ENCODE assay signal across 14 cellular contexts in the genomic region with DNA sequence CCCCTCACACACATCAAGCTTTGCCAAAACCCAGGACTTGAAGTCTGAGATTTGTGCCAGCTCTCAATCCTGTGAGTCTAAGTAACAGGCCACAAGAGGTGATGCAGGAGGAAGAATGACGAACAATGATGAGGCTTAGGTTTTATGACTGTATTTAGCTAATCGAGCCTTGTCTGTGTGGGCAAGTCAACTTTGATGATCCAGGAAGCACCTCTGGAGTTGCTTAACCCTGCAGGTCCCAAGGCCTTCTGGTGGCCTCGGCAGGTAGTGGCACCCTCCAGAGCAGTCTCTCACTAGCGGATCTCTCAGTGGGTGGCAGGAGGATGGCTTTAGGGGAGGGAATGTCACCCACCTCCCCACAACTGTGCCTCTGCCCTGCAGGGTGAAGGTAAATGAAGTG. TPM values are rescaled to one million over a fixed set of nuclear protein-coding genes. Genes with fewer than 3 reads are reported as not detected.
DNase-seq lines count a peak whose midpoint lies in the region; ATAC-seq and TF ChIP-seq lines count a peak whose summit lies in the region.
"Had no signal": no experiment of that assay in that cellular context is flagged by ENCODE, and none has a peak within 500 bp of the region (broad histone marks: within the 10 kb centered on the region; RNA-seq: fewer than 3 reads in every experiment).

No MANE protein-coding gene starts in this region.

- no peaks in the 10 kb centered on the region for H3K9me3 ChIP-seq in HEK293 (ENCODE audit: control insufficient read depth, insufficient read depth, low read depth, low read length)
- H3K9me3 ChIP-seq in WERI-Rb-1 (ENCODE audit: severe bottlenecking): no peaks in the 10 kb centered on the region
- no peaks in the 10 kb centered on the region for H3K9me3 ChIP-seq in mucosa of descending colon
- H3K9me3 ChIP-seq: SJSA1 had no signal

- H3K36me3 ChIP-seq in HEK293 (ENCODE audit: control insufficient read depth in 2 of 2, insufficient read depth in 1 of 2, low read length in 2 of 2) (no peaks in the 10 kb centered on the region), WERI-Rb-1 (no peaks in the 10 kb centered on the region), mucosa of descending colon (ENCODE audit: low read depth) (no peaks in the 10 kb centered on the region)
- H3K36me3 ChIP-seq: SJSA1 had no signal

- peaks cover 23% of the 10 kb centered on the region for H3K27me3 Mint-ChIP-seq in type B pancreatic cell

- H3K36me3 Mint-ChIP-seq in type B pancreatic cell: no peaks in the 10 kb centered on the region

- CTCF ChIA-PET in HEK293 (lab: Yijun Ruan, JAX): interaction anchor here (0.5 to 3.8 kb wide), 9 partner anchors 9 to 1575 kb away, joined by 3 to 23 read pairs (median 4); partner anchors contain the start of gene CDK5RAP3

- intact Hi-C loops in mucosa of descending colon (cut with DNase I, micrococcal nuclease) (no loop called here), sciatic nerve (cut with DNase I) (no loop called here)

- H3K4me3 ChIP-seq in HEK293 (ENCODE audit: low read depth, low read length): no peak overlapping the region
- no peak overlapping the region for H3K4me3 ChIP-seq in WERI-Rb-1 (ENCODE audit: low read depth, low read length)
- H3K4me3 ChIP-seq in mucosa of descending colon: no peak overlapping the region
- H3K4me3 ChIP-seq: hepatocyte, SJSA1 had no signal

- H3K27me3 ChIP-seq in WERI-Rb-1 (ENCODE audit: insufficient read depth, low read depth, severe bottlenecking): no peaks in the 10 kb centered on the region
- H3K27me3 ChIP-seq: hepatocyte, SJSA1 had no signal

- POLR2A ChIA-PET in HEK293 (lab: Yijun Ruan, JAX): interaction anchor here (0.6 to 1.2 kb wide), 4 partner anchors 12 to 129 kb away, joined by 3 to 4 read pairs (median 3); no protein-coding TSS in a partner anchor

- H3K4me1 Mint-ChIP-seq in type B pancreatic cell (ENCODE audit: unreplicated experiment): peaks cover 45% of the 10 kb centered on the region

- no peak overlapping the region for H3K4me3 Mint-ChIP-seq in type B pancreatic cell

- H3K27ac Mint-ChIP-seq in type B pancreatic cell: no peak overlapping the region

- DNase-seq in NCI-H146 (lab: John Stamatoyannopoulos, UW) (peak; percentile 37), NCI-H146 treated with DMSO at 0.1 percent for 48 hours (lab: John Stamatoyannopoulos, UW; ENCODE audit: unreplicated experiment) (no peak), WERI-Rb-1 (peak; percentile 73), mucosa of descending colon (no peak), type B pancreatic cell (ENCODE audit: extremely low spot score, unreplicated experiment) (no peak), sciatic nerve (ENCODE audit: low spot score) (no peak)
- DNase-seq: ACHN, NCI-H1105 had no signal

- ATAC-seq in mucosa of descending colon (peak; percentile 80), sciatic nerve (no peak), HG03432 (IDR thresholded peaks at IDR 0.05; ENCODE audit: unreplicated experiment) (no peak)

- no peaks in the 10 kb centered on the region for H3K9me3 Mint-ChIP-seq in type B pancreatic cell

- no peak for TF ChIP-seq CTCF in HEK293 (tag by site-specific recombination; IDR thresholded peaks at IDR 0.05)
- no peak; the same call in 1 of the 2 replicates for TF ChIP-seq CTCF in WERI-Rb-1 (IDR thresholded peaks at IDR 0.05; ENCODE audit: low read depth, low read length)
- no peak for TF ChIP-seq CTCF in mucosa of descending colon (IDR thresholded peaks at IDR 0.05)
- no peak for TF ChIP-seq CTCF in type B pancreatic cell (conservative IDR thresholded peaks at IDR 0.05)

- H3K27ac ChIP-seq in HEK293 (ENCODE audit: extremely low read depth, low read depth, low read length) (no peak overlapping the region), WERI-Rb-1 (peak overlapping the region; percentile 96)
- H3K27ac ChIP-seq: hepatocyte, SJSA1 had no signal

- peaks cover under 1% of the 10 kb centered on the region; the same call in 1 of the 2 replicates for H3K4me1 ChIP-seq in HEK293 (ENCODE audit: control insufficient read depth, insufficient read depth, low read length)
- H3K4me1 ChIP-seq in mucosa of descending colon (ENCODE audit: low read depth): no peaks in the 10 kb centered on the region

TF ChIP-seq in HEK293, 187 proteins besides CTCF, POLR2A, EP300 and RAD21 (continues in another document):
- TF ChIP-seq ZNF274 (IDR thresholded peaks at IDR 0.05; ENCODE audit: low read length) (no peak), ZNF274 (tag by site-specific recombination; IDR thresholded peaks at IDR 0.05; ENCODE audit: borderline replicate concordance) (no peak), EGR2 (tag by site-specific recombination; IDR thresholded peaks at IDR 0.05; ENCODE audit: low read depth) (peak; percentile 43; the same call in 1 of the 2 replicates), PRDM2 (tag by site-specific recombination; IDR thresholded peaks at IDR 0.05; ENCODE audit: borderline replicate concordance) (no peak), ZBTB17 (tag by site-specific recombination; IDR thresholded peaks at IDR 0.05) (peak; percentile 75), ZNF843 (tag by site-specific recombination; IDR thresholded peaks at IDR 0.05) (no peak)
- TF ChIP-seq, protein P1, sequence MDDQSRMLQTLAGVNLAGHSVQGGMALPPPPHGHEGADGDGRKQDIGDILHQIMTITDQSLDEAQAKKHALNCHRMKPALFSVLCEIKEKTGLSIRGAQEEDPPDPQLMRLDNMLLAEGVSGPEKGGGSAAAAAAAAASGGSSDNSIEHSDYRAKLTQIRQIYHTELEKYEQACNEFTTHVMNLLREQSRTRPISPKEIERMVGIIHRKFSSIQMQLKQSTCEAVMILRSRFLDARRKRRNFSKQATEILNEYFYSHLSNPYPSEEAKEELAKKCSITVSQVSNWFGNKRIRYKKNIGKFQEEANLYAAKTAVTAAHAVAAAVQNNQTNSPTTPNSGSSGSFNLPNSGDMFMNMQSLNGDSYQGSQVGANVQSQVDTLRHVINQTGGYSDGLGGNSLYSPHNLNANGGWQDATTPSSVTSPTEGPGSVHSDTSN (CRISPR knock-in tag; IDR thresholded peaks at IDR 0.05): no peak

RNA-seq across cellular contexts. Expression of gene CDK5RAP3, which starts 28.7 kb away (rescaled TPM):
- total RNA-seq in mucosa of descending colon (100 to 1,000 TPM; 136 to 215 (median 163) TPM), type B pancreatic cell (ENCODE audit: low replicate concordance) (187 and 217 TPM in 2 replicates), sciatic nerve (187 TPM)

RNA-seq across cellular contexts. Expression of gene COPZ2, which starts 38.0 kb away (rescaled TPM):
- total RNA-seq in mucosa of descending colon: 10 to 100 TPM in 2 of 3 donors, 1 to 10 TPM in 1; 3.9 to 43.3 (median 14.3) TPM
- 1.9 and 5.7 TPM in 2 replicates for total RNA-seq in type B pancreatic cell (ENCODE audit: low replicate concordance)
- 72.7 TPM for total RNA-seq in sciatic nerve

RNA-seq across cellular contexts. Expression of gene PRR15L, which starts 41.9 kb away (rescaled TPM):
- 100 to 1,000 TPM; 101 to 347 (median 243) TPM for total RNA-seq in mucosa of descending colon
- total RNA-seq in type B pancreatic cell (ENCODE audit: low replicate concordance): 20.0 and 32.5 TPM in 2 replicates
- not detected for total RNA-seq in sciatic nerve
- total RNA-seq: cerebellum, myocyte, SJSA1 had no signal

RNA-seq across cellular contexts. Expression of gene NFE2L1, which starts 48.5 kb away (rescaled TPM):
- 100 to 1,000 TPM; 182 to 275 (median 247) TPM for total RNA-seq in mucosa of descending colon
- 99.1 and 111 TPM in 2 replicates for total RNA-seq in type B pancreatic cell (ENCODE audit: low replicate concordance)
- 287 TPM for total RNA-seq in sciatic nerve

RNA-seq across cellular contexts. Expression of gene PNPO, which starts 58.2 kb away (rescaled TPM):
- 10 to 100 TPM; 22.8 to 32.0 (median 24.8) TPM for total RNA-seq in mucosa of descending colon
- total RNA-seq in type B pancreatic cell (ENCODE audit: low replicate concordance): 12.8 and 16.3 TPM in 2 replicates
- 20.0 TPM for total RNA-seq in sciatic nerve

Comparison
In these comparisons a context has a peak if more than half of its experiments do, and no peak if none do; other contexts are left out.
1. DNase-seq: peak in NCI-H146 (single experiment) and WERI-Rb-1 (single experiment); none in NCI-H146 treated with DMSO at 0.1 percent for 48 hours (single experiment), mucosa of descending colon (0 of 3), type B pancreatic cell (single experiment) and sciatic nerve (single experiment).
2. RNA of gene PRR15L, which starts 41.9 kb away (total RNA-seq): 101 to 347 TPM in mucosa of descending colon and 20.0 to 32.5 TPM in type B pancreatic cell; not detected in sciatic nerve (single experiment); every median in the first group is over 10 times any median in the second.